Comparison of ENCODE assay signal across 23 cellular contexts in genomic region chr7:124737760-124738159, GRCh38.
"Had no signal": no experiment of that assay in that cellular context is flagged by ENCODE, and none has a peak within 500 bp of the region (broad histone marks: within the 10 kb centered on the region; RNA-seq: fewer than 3 reads in every experiment).

No MANE protein-coding gene starts in this region.

- H3K36me3 Mint-ChIP-seq: naive B cell; stimulated activated memory B cell treated with anti-CD40 and anti-IgM and Interleukin-4, amounts not matched to agents 10 μg/mL and 1 μg/mL and 100 μg/mL, for 72 hours had no signal

- H3K9me3 ChIP-seq: prostate gland, right lobe of liver, spleen, upper lobe of left lung, uterus had no signal

- H3K4me3 Mint-ChIP-seq: dendritic cell treated with granulocyte-macrophage colony-stimulating factor and Interleukin-4, amounts not matched to agents 40 ng/mL and 50 ng/mL, for 4 days; naive B cell; nephron progenitor cell; stimulated activated memory B cell treated with anti-CD40 and anti-IgM and Interleukin-4, amounts not matched to agents 10 μg/mL and 1 μg/mL and 100 μg/mL, for 72 hours; stimulated activated naive CD8-positive, alpha-beta T cell treated with anti-CD3 and anti-CD28 coated beads, Interleukin-15, amount 100 ng/mL, for 72 hours had no signal

- H3K4me1 Mint-ChIP-seq: naive B cell; stimulated activated memory B cell treated with anti-CD40 and anti-IgM and Interleukin-4, amounts not matched to agents 10 μg/mL and 1 μg/mL and 100 μg/mL, for 72 hours; stimulated activated naive CD8-positive, alpha-beta T cell treated with anti-CD3 and anti-CD28 coated beads, Interleukin-15, amount 100 ng/mL, for 72 hours had no signal

- H3K27ac Mint-ChIP-seq: dendritic cell treated with granulocyte-macrophage colony-stimulating factor and Interleukin-4, amounts not matched to agents 40 ng/mL and 50 ng/mL, for 4 days; naive B cell; nephron progenitor cell; stimulated activated memory B cell treated with anti-CD40 and anti-IgM and Interleukin-4, amounts not matched to agents 10 μg/mL and 1 μg/mL and 100 μg/mL, for 72 hours; stimulated activated naive CD8-positive, alpha-beta T cell treated with anti-CD3 and anti-CD28 coated beads, Interleukin-15, amount 100 ng/mL, for 72 hours had no signal

- H3K27ac ChIP-seq: parathyroid adenoma, prostate gland, right lobe of liver, spleen, upper lobe of left lung, uterus had no signal

- H3K9me3 Mint-ChIP-seq: nephron progenitor cell; stimulated activated memory B cell treated with anti-CD40 and anti-IgM and Interleukin-4, amounts not matched to agents 10 μg/mL and 1 μg/mL and 100 μg/mL, for 72 hours; stimulated activated naive CD8-positive, alpha-beta T cell treated with anti-CD3 and anti-CD28 coated beads, Interleukin-15, amount 100 ng/mL, for 72 hours had no signal

- H3K36me3 ChIP-seq: prostate gland, right lobe of liver, spleen, upper lobe of left lung, uterus had no signal

- H3K27me3 ChIP-seq: right lobe of liver, spleen, upper lobe of left lung, uterus had no signal

- H3K4me1 ChIP-seq: parathyroid adenoma, prostate gland, spleen, upper lobe of left lung, uterus had no signal

- ATAC-seq: left lobe of liver; stimulated activated memory B cell treated with anti-CD40 and anti-IgM and Interleukin-4, amounts not matched to agents 10 μg/mL and 1 μg/mL and 100 μg/mL, for 72 hours; stimulated activated naive CD8-positive, alpha-beta T cell treated with anti-CD3 and anti-CD28 coated beads, Interleukin-15, amount 100 ng/mL, for 72 hours had no signal

- H3K79me2 ChIP-seq: parathyroid adenoma had no signal

- H3K27me3 Mint-ChIP-seq: dendritic cell treated with granulocyte-macrophage colony-stimulating factor and Interleukin-4, amounts not matched to agents 40 ng/mL and 50 ng/mL, for 4 days; stimulated activated memory B cell treated with anti-CD40 and anti-IgM and Interleukin-4, amounts not matched to agents 10 μg/mL and 1 μg/mL and 100 μg/mL, for 72 hours had no signal

- DNase-seq: cerebellar nuclear complex; foreskin melanocyte; head of caudate nucleus; hippocampal formation; kidney glomerular epithelial cell; mammary epithelial cell; midbrain; naive B cell; nephron progenitor cell; retina; right lobe of liver; spleen; stimulated activated CD4-positive, alpha-beta T cell treated with anti-CD3 and anti-CD28 coated beads, Interleukin-15, amount 100 ng/mL, for 24 hours; stimulated activated CD4-positive, alpha-beta T cell treated with anti-CD3 and anti-CD28 coated beads, Interleukin-1b, Interleukin-23, amount 100 ng/mL, for 48 hours; stimulated activated CD4-positive, alpha-beta T cell treated with anti-CD3 and anti-CD28 coated beads, Interleukin-4, amount 100 ng/mL, for 24 hours; stimulated activated naive CD8-positive, alpha-beta T cell treated with anti-CD3 and anti-CD28 coated beads, Interleukin-15, amount 100 ng/mL, for 72 hours; upper lobe of left lung; uterus had no signal

- H2AFZ ChIP-seq: parathyroid adenoma had no signal

- H3K4me3 ChIP-seq: prostate gland, right lobe of liver, spleen, upper lobe of left lung, uterus had no signal

- H3K9ac ChIP-seq: parathyroid adenoma had no signal
